In the genomic region with DNA sequence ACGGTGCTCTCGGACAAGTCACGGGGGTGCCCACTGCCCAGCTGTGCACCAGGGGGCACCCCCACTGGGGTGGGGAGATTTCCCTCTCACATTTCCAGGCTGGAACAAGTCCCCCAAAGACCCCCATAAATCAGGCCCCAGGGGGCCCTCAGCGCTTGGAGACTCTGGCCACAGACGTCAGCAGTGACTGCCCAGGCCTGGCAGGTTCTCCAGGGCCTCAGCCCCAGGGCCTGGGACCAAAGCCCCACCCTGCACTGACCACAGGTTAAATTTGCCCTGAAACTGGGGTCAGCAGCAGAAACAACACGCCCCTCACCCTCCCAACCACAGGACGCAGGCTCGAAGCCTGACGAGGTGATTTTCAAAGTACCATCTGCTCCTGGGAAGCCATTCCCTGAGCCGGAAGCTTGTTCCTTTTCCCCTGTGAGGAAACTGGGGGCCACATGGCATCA, we compare ENCODE assay signal across 12 cellular contexts. TPM values are rescaled to one million over a fixed set of nuclear protein-coding genes. Genes with fewer than 3 reads are reported as not detected.
DNase-seq lines count a peak whose midpoint lies in the region; ATAC-seq, FAIRE-seq and TF ChIP-seq lines count a peak whose summit lies in the region.
"Had no signal": no experiment of that assay in that cellular context is flagged by ENCODE, and none has a peak within 500 bp of the region (broad histone marks: within the 10 kb centered on the region; RNA-seq: fewer than 3 reads in every experiment).

No MANE protein-coding gene starts in this region.

- no peak for FAIRE-seq in HepG2 (lab: Jason Lieb, UNC)

- no peak overlapping the region for H3K9ac ChIP-seq in HepG2 (ENCODE audit: insufficient read depth, low read depth, low read length)
- peak overlapping the region; percentile 77 for H3K9ac ChIP-seq in adipocyte (ENCODE audit: low read length)

- H3K9me3 ChIP-seq in HepG2 (ENCODE audit: low read length) (no peaks in the 10 kb centered on the region), right lobe of liver (no peaks in the 10 kb centered on the region), adipocyte (ENCODE audit: control insufficient read depth, low read length) (no peaks in the 10 kb centered on the region), lung (ENCODE audit: control insufficient read depth in 2 of 2, insufficient read depth in 1 of 2, low read length in 1 of 2) (no peaks in the 10 kb centered on the region)
- H3K9me3 ChIP-seq: Peyer's patch had no signal

- H3K27me3 ChIP-seq in HepG2 (ENCODE audit: control insufficient read depth in 1 of 2, insufficient read depth in 2 of 2, low read length in 2 of 2) (no peaks in the 10 kb centered on the region), right lobe of liver (no peaks in the 10 kb centered on the region), adipocyte (replicated peaks; ENCODE audit: control insufficient read depth, insufficient read depth, low read length) (no peaks in the 10 kb centered on the region), lung (ENCODE audit: control insufficient read depth, insufficient read depth) (no peaks in the 10 kb centered on the region)
- H3K27me3 ChIP-seq: Peyer's patch had no signal

- peaks cover 24% of the 10 kb centered on the region for H3K79me2 ChIP-seq in HepG2 (ENCODE audit: insufficient read depth, low read length)

- H3K4me2 ChIP-seq in HepG2 (ENCODE audit: low read depth, low read length) = no peak overlapping the region

- H2AFZ ChIP-seq in HepG2 (ENCODE audit: low read length) = no peak overlapping the region

- intact Hi-C loops in HepG2 (cut with micrococcal nuclease; ENCODE audit: unreplicated experiment) = no loop called here
- intact Hi-C loops in right lobe of liver (cut with DNase I) = loop anchor here in 1 of 2 donors (10.0 kb wide), 1 partner anchor 139 kb away; no protein-coding TSS in a partner anchor

- in situ Hi-C loops in HepG2 (cut with HindIII; ENCODE audit: extremely low pct_ligation_motif_present, low pct_unique_long_range_greater_than_20kb) = loop anchor here (10.0 kb wide), 1 partner anchor 249 kb away; no protein-coding TSS in a partner anchor

- H3K4me3 ChIP-seq in HepG2 (replicated peaks in 1 of 3; ENCODE audit: insufficient read depth in 1 of 3, low read depth in 2 of 3, low read length in 3 of 3) (no peak overlapping the region), right lobe of liver (no peak overlapping the region), adipocyte (ENCODE audit: low read length) (no peak overlapping the region), lung (no peak overlapping the region)
- H3K4me3 ChIP-seq: Peyer's patch had no signal

- TF ChIP-seq EP300 in HepG2 (IDR thresholded peaks at IDR 0.05; ENCODE audit: low read depth in 2 of 2, low read length in 2 of 2) (no peak), HepG2 (CRISPR knock-in tag; IDR thresholded peaks at IDR 0.05; ENCODE audit: borderline replicate concordance) (no peak)

- BruUV-seq in HepG2 (replicated peaks; lab: Mats Ljungman, UMichigan) = no TSS peak

- H4K20me1 ChIP-seq in HepG2 (ENCODE audit: insufficient read depth, low read length) = no peaks in the 10 kb centered on the region

- POLR2A ChIA-PET in HepG2 (lab: Yijun Ruan, JAX) = no interaction called here

- 100% methylated on average over 5 of the region's 10 CpGs for WGBS in HepG2 (ENCODE audit: low lambda C conversion rate)
- WGBS in right lobe of liver (ENCODE audit: insufficient coverage, low coverage, low lambda C conversion rate, missing lambda C conversion rate) = 76% methylated on average over 5 of the region's 10 CpGs
- WGBS in lung, 2 donors = 89% methylated on average over 10 of the region's 10 CpGs

- TF ChIP-seq CTCF in HepG2 (CRISPR knock-in tag; IDR thresholded peaks at IDR 0.05) = no peak
- TF ChIP-seq CTCF in right lobe of liver (IDR thresholded peaks at IDR 0.05) = no peak
- no peak for TF ChIP-seq CTCF in lung (IDR thresholded peaks at IDR 0.05; ENCODE audit: control extremely low read depth, extremely low read depth)
- TF ChIP-seq CTCF in omental fat pad (IDR thresholded peaks at IDR 0.05) = no peak

- no peak for TF ChIP-seq RAD21 in HepG2 (CRISPR knock-in tag; IDR thresholded peaks at IDR 0.05)

- ATAC-seq in HepG2 (no peak), right lobe of liver (no peak), lung (ENCODE audit: insufficient read depth, low FRiP score) (no peak), omental fat pad (ENCODE audit: low FRiP score) (no peak)

- H3K4me1 ChIP-seq in HepG2 (ENCODE audit: insufficient read depth, low read length) (peaks cover 14% of the 10 kb centered on the region), right lobe of liver (peaks cover 0 to 3% (median under 1%) of the 10 kb centered on the region in 4 donors), adipocyte (ENCODE audit: control insufficient read depth, insufficient read depth, low read length) (peaks cover 23% of the 10 kb centered on the region), lung (ENCODE audit: control insufficient read depth in 2 of 2, insufficient read depth in 2 of 2, low read length in 2 of 2) (peaks cover 0 to 4% of the 10 kb centered on the region in 2 donors)

- no peak overlapping the region for H3K27ac ChIP-seq in HepG2 (ENCODE audit: extremely low read length, insufficient read depth, low read length)
- H3K27ac ChIP-seq in right lobe of liver = no peak overlapping the region
- H3K27ac ChIP-seq in lung (ENCODE audit: low read depth in 1 of 2, low read length in 1 of 2) = no peak overlapping the region
- H3K27ac ChIP-seq: Peyer's patch had no signal

- CTCF ChIA-PET in HepG2 (lab: Yijun Ruan, JAX; ENCODE audit: low intra/inter-chr PET ratio, low total read pairs) = no interaction called here

- DNase-seq in HepG2 (ENCODE audit: low spot score) (no peak), right lobe of liver (no peak), adipocyte (ENCODE audit: low read depth) (no peak), lung (ENCODE audit: low spot score) (peak; percentile 17), midbrain (lab: John Stamatoyannopoulos, UW) (no peak), HUDEP-2 (lab: John Stamatoyannopoulos, UW; ENCODE audit: unreplicated experiment in 76 of 76) (no peak), omental fat pad (ENCODE audit: low spot score) (no peak), NCI-H774 (lab: John Stamatoyannopoulos, UW) (no peak)
- DNase-seq: activated CD4-positive, alpha-beta memory T cell treated with anti-CD3 and anti-CD28 coated beads, Interleukin-2, amount 10 ng/mL, durations not matched to agents 7 days and 5 days; left ventricle myocardium superior; NCI-H526 treated with DMSO at 0.1 percent for 48 hours had no signal

- no peak for TF ChIP-seq POLR2A in HepG2 (IDR thresholded peaks at IDR 0.05; ENCODE audit: insufficient read depth in 1 of 2, low read depth in 2 of 2, low read length in 2 of 2)
- TF ChIP-seq POLR2A in right lobe of liver (IDR thresholded peaks at IDR 0.05) = no peak

- H3K36me3 ChIP-seq in HepG2 (replicated peaks in 1 of 2; ENCODE audit: control insufficient read depth in 1 of 2, insufficient read depth in 2 of 2, low read length in 2 of 2) = peaks cover 0 to 2% of the 10 kb centered on the region in 2 experiments; a peak in 2 of 5 replicates
- H3K36me3 ChIP-seq in right lobe of liver = no peaks in the 10 kb centered on the region
- H3K36me3 ChIP-seq in adipocyte (ENCODE audit: control insufficient read depth, insufficient read depth, low read length, severe bottlenecking) = no peaks in the 10 kb centered on the region
- H3K36me3 ChIP-seq in lung (ENCODE audit: control insufficient read depth in 2 of 2, insufficient read depth in 2 of 2, low read length in 2 of 2) = peaks cover 0 to 2% of the 10 kb centered on the region in 2 donors
- H3K36me3 ChIP-seq: Peyer's patch had no signal

RNA-seq across cellular contexts. Expression of gene XXYLT1, which starts 17.0 kb away (rescaled TPM):
- total RNA-seq in HepG2 (2016; rRNA removed; fragmentation: Illumina TruSeq; extraction: Trizol) = 10.8 and 19.0 TPM in 2 replicates
- 4.3 and 4.5 TPM in 2 replicates for total RNA-seq in HepG2 (2016; cell fraction: cytosol; rRNA removed; fragmentation: Illumina TruSeq; extraction: Trizol; ENCODE audit: low read depth)
- 10.4 and 20.3 TPM in 2 replicates for total RNA-seq in HepG2 (2016; cell fraction: insoluble cytoplasmic fraction; rRNA removed; fragmentation: Illumina TruSeq; extraction: Trizol)
- 12.8 and 12.9 TPM in 2 replicates for total RNA-seq in HepG2 (2016; cell fraction: membrane; rRNA removed; fragmentation: Illumina TruSeq; extraction: Trizol)
- 16.1 and 20.9 TPM in 2 replicates for total RNA-seq in HepG2 (2016; cell fraction: nucleus; rRNA removed; fragmentation: Illumina TruSeq; extraction: Trizol)
- 17.3 and 17.7 TPM in 2 replicates for polyA plus RNA-seq in HepG2 (2011; rRNA removed)
- 15.9 and 19.5 TPM in 2 replicates for polyA plus RNA-seq in HepG2 (2011; cell fraction: cytosol; rRNA removed)
- polyA plus RNA-seq in HepG2 (2011; cell fraction: nucleus; rRNA removed) = 18.3 and 18.9 TPM in 2 replicates
- 10.5 and 13.0 TPM in 2 replicates for polyA plus RNA-seq in HepG2 (2012)
- 4.4 and 5.4 TPM in 2 replicates for polyA plus RNA-seq in HepG2 (2016; cell fraction: cytosol; fragmentation: Illumina TruSeq; extraction: Trizol; ENCODE audit: low read depth)
- polyA plus RNA-seq in HepG2 (2016; cell fraction: insoluble cytoplasmic fraction; fragmentation: Illumina TruSeq; extraction: Trizol; ENCODE audit: low read depth) = 14.3 TPM in 2 replicates
- polyA plus RNA-seq in HepG2 (2016; cell fraction: membrane; fragmentation: Illumina TruSeq; extraction: Trizol; ENCODE audit: low read depth) = 11.9 and 12.4 TPM in 2 replicates
- polyA plus RNA-seq in HepG2 (2016; cell fraction: nucleus; fragmentation: Illumina TruSeq; extraction: Trizol; ENCODE audit: insufficient read depth, low read depth) = 33.9 and 35.1 TPM in 2 replicates
- 33.1 and 37.8 TPM in 2 replicates for polyA minus RNA-seq in HepG2 (2011; rRNA and poly(A)+ RNA removed; ENCODE audit: low replicate concordance)
- polyA minus RNA-seq in HepG2 (2011; cell fraction: cytosol; rRNA and poly(A)+ RNA removed) = 15.1 and 17.0 TPM in 2 replicates
- polyA minus RNA-seq in HepG2 (2011; cell fraction: nucleus; rRNA and poly(A)+ RNA removed) = 11.8 and 13.2 TPM in 2 replicates
- 1 to 10 TPM; 1.7 to 6.5 (median 2.1) TPM for total RNA-seq in right lobe of liver
- 10 to 100 TPM; 13.7 to 15.4 TPM for total RNA-seq in lung
- 1 to 10 TPM; 4.7 to 9.2 TPM for polyA plus RNA-seq in lung
- 10 to 100 TPM in 1 of 4 donors, 1 to 10 TPM in 3; 6.0 to 16.1 (median 9.6) TPM for total RNA-seq in omental fat pad
